Comparison of ENCODE assay signal across 8 cellular contexts in the genomic region with DNA sequence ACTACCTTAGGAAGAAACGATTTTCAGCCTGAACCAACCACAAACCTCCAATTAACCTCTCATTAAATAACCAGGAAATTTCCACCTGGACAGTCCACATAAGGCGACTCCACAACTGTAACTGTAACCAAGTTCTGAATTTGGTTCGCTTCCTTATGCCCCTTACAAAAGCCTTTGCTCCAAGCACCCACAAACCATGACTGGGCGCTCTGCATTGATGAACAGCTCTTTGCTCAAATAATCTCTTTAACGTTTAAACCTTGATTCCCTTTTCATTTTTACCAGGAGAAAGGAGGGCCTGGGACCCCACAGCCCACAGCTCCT. TPM values are rescaled to one million over a fixed set of nuclear protein-coding genes. Genes with fewer than 3 reads are reported as not detected.
A peak's percentile ranks its signal among the peaks of the same experiment; 100 is the strongest.
DNase-seq lines count a peak whose midpoint lies in the region; ATAC-seq and TF ChIP-seq lines count a peak whose summit lies in the region.

No MANE protein-coding gene starts in this region.

- H2AFZ ChIP-seq in Loucy (ENCODE audit: low read length) = 0 out of 2 replicates have a peak overlapping the region, but pooled peaks have one; percentile 3

- CTCF ChIA-PET in BJ (lab: Yijun Ruan, JAX) = interaction anchor here (1.0 kb wide), 1 partner anchor 15 kb away, joined by 3 read pairs; no protein-coding TSS in a partner anchor

- H3K27me3 Mint-ChIP-seq in dendritic cell treated with granulocyte-macrophage colony-stimulating factor and Interleukin-4, amounts not matched to agents 40 ng/mL and 50 ng/mL, for 4 days = no peaks in the 10 kb centered on the region
- H3K27me3 Mint-ChIP-seq in naive thymus-derived CD8-positive, alpha-beta T cell = no peaks in the 10 kb centered on the region

- DNase-seq in BJ (ENCODE audit: low read depth) (no peak), NCI-H2081 (lab: John Stamatoyannopoulos, UW) (no peak), GDM1 (lab: John Stamatoyannopoulos, UW) (no peak), activated gamma-delta T cell treated with Interleukin-2 at 50 U/mL for 16 hours (no peak)
- no peak for DNase-seq in naive thymus-derived CD8-positive, alpha-beta T cell

- peak overlapping the region; percentile 85 for H3K9ac ChIP-seq in Loucy (ENCODE audit: low read depth, low read length, poor library complexity, severe bottlenecking)

- peak; percentile 5 for ATAC-seq in GM19438 (IDR thresholded peaks at IDR 0.05; ENCODE audit: low read depth, unreplicated experiment)
- ATAC-seq in naive thymus-derived CD8-positive, alpha-beta T cell = no peak

- H3F3A ChIP-seq in Loucy (ENCODE audit: low read depth) = no peaks in the 10 kb centered on the region

- peak overlapping the region; percentile 97 for H3K27ac Mint-ChIP-seq in dendritic cell treated with granulocyte-macrophage colony-stimulating factor and Interleukin-4, amounts not matched to agents 40 ng/mL and 50 ng/mL, for 4 days
- H3K27ac Mint-ChIP-seq in naive thymus-derived CD8-positive, alpha-beta T cell = peak overlapping the region; percentile 79 to 98 (median 92)

- peaks cover 39% of the 10 kb centered on the region for H3K4me1 ChIP-seq in Loucy (ENCODE audit: insufficient read depth, low read length, poor library complexity, severe bottlenecking)

- H3K36me3 ChIP-seq in BJ (ENCODE audit: control insufficient read depth, insufficient read depth, low read length) (peaks cover 2% of the 10 kb centered on the region), Loucy (ENCODE audit: insufficient read depth, low read length) (no peaks in the 10 kb centered on the region)

- H3K4me3 Mint-ChIP-seq in dendritic cell treated with granulocyte-macrophage colony-stimulating factor and Interleukin-4, amounts not matched to agents 40 ng/mL and 50 ng/mL, for 4 days = peak overlapping the region; percentile 92
- H3K4me3 Mint-ChIP-seq in naive thymus-derived CD8-positive, alpha-beta T cell = peak overlapping the region; percentile 91 to 97 (median 94)

- peak overlapping the region; percentile 97 for H3K4me2 ChIP-seq in Loucy (ENCODE audit: low read depth, low read length, poor library complexity, severe bottlenecking)

- POLR2A ChIA-PET in BJ (lab: Charles Lee) = interaction anchor here (0.5 kb wide), 1 partner anchor 433 kb away, joined by 9 read pairs; no protein-coding TSS in a partner anchor
- POLR2A ChIA-PET in naive thymus-derived CD8-positive, alpha-beta T cell (lab: Charles Lee) = interaction anchor here (0.7 to 1.5 kb wide), 11 partner anchors 16 to 279 kb away, joined by 3 to 9 read pairs (median 6); a partner anchor contains a TSS

- H3K79me2 ChIP-seq in Loucy (ENCODE audit: insufficient read depth, low read length) = peaks cover 55% of the 10 kb centered on the region

- H3K9me3 Mint-ChIP-seq in dendritic cell treated with granulocyte-macrophage colony-stimulating factor and Interleukin-4, amounts not matched to agents 40 ng/mL and 50 ng/mL, for 4 days = peaks cover 29% of the 10 kb centered on the region
- H3K9me3 Mint-ChIP-seq in naive thymus-derived CD8-positive, alpha-beta T cell = peaks cover 0 to 17% (median 4%) of the 10 kb centered on the region in 9 donors

- intact Hi-C loops in dendritic cell treated with granulocyte-macrophage colony-stimulating factor and Interleukin-4, amounts not matched to agents 40 ng/mL and 50 ng/mL, for 4 days (cut with micrococcal nuclease) = loop anchor here (2.0 to 10.0 kb wide), 2 partner anchors 105 to 121 kb away; a partner anchor contains a TSS

- H3K9me2 ChIP-seq in Loucy (replicated peaks; ENCODE audit: low read depth, low read length) = no peaks in the 10 kb centered on the region

- H3K27me3 ChIP-seq in BJ (ENCODE audit: control insufficient read depth, insufficient read depth, low read length) = no peaks in the 10 kb centered on the region
- no peaks in the 10 kb centered on the region for H3K27me3 ChIP-seq in Loucy (ENCODE audit: insufficient read depth, low read length, poor library complexity, severe bottlenecking)

- peak overlapping the region; percentile 97 for H3K4me3 ChIP-seq in BJ (ENCODE audit: low read depth, low read length)
- H3K4me3 ChIP-seq in Loucy (ENCODE audit: low read length, poor library complexity, severe bottlenecking) = peak overlapping the region; percentile 94

- peaks cover 56% of the 10 kb centered on the region for H3K36me3 Mint-ChIP-seq in dendritic cell treated with granulocyte-macrophage colony-stimulating factor and Interleukin-4, amounts not matched to agents 40 ng/mL and 50 ng/mL, for 4 days (ENCODE audit: low read depth)
- peaks cover 15 to 31% (median 29%) of the 10 kb centered on the region in 3 donors for H3K36me3 Mint-ChIP-seq in naive thymus-derived CD8-positive, alpha-beta T cell

- H3K9me3 ChIP-seq in Loucy (ENCODE audit: insufficient read depth, low read depth, low read length) = no peaks in the 10 kb centered on the region

- peaks cover 31% of the 10 kb centered on the region for H3K4me1 Mint-ChIP-seq in dendritic cell treated with granulocyte-macrophage colony-stimulating factor and Interleukin-4, amounts not matched to agents 40 ng/mL and 50 ng/mL, for 4 days (ENCODE audit: low read depth)
- H3K4me1 Mint-ChIP-seq in naive thymus-derived CD8-positive, alpha-beta T cell = peaks cover 25 to 74% (median 66%) of the 10 kb centered on the region in 4 donors

- H4K20me1 ChIP-seq in Loucy (ENCODE audit: insufficient read depth, low read length, poor library complexity, severe bottlenecking) = peaks cover 47% of the 10 kb centered on the region

- TF ChIP-seq CTCF in BJ (IDR thresholded peaks at IDR 0.05; ENCODE audit: insufficient read depth, low read depth, low read length) (no peak), Loucy (conservative IDR thresholded peaks at IDR 0.05; ENCODE audit: low read length) (no peak)

RNA-seq across cellular contexts. Expression of a gene that starts 38.2 kb away (rescaled TPM):
- 1.5 and 3.1 TPM in 2 replicates for polyA plus RNA-seq in BJ (2011; rRNA removed)
- polyA minus RNA-seq in BJ (2011; rRNA and poly(A)+ RNA removed) = 10.9 and 18.0 TPM in 2 replicates
- total RNA-seq in naive thymus-derived CD8-positive, alpha-beta T cell = 10 to 100 TPM; 28.1 to 30.8 TPM
- polyA plus RNA-seq in naive thymus-derived CD8-positive, alpha-beta T cell = 1 to 10 TPM; 3.7 to 6.5 (median 6.1) TPM

RNA-seq across cellular contexts. Expression of a gene that starts 45.8 kb away (rescaled TPM):
- not detected in 2 replicates for polyA plus RNA-seq in BJ (2011; rRNA removed)
- polyA minus RNA-seq in BJ (2011; rRNA and poly(A)+ RNA removed) = not detected in 2 replicates
- not detected for total RNA-seq in naive thymus-derived CD8-positive, alpha-beta T cell
- not detected for polyA plus RNA-seq in naive thymus-derived CD8-positive, alpha-beta T cell
